38 cellular contexts compared by ENCODE assay signal in the genomic region with DNA sequence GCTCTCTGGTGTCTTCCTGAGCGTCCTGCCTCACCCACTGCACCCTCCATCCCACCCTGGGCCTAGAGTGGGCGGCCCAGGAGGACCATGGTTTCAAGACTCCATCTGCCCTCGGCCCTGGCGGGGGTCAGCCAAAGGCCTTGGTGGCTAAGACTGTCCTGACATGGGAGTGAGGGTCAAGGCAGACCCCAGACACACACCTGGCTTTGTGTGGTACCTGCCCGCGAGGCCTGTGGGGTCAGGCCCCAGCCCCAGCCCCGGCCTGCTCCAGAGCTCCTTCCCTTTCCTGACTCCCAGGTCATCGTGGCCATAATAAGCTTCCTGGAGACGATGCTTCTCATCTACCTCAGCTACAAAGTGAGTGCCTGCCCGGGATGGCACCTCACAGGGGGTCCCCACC. TPM values are rescaled to one million over a fixed set of nuclear protein-coding genes. Genes with fewer than 3 reads are reported as not detected.
"Had no signal": no experiment of that assay in that cellular context is flagged by ENCODE, and none has a peak within 500 bp of the region (broad histone marks: within the 10 kb centered on the region; RNA-seq: fewer than 3 reads in every experiment).

No MANE protein-coding gene starts in this region.

- H3K9me3 ChIP-seq: MG63 had no signal

- H3K4me2 ChIP-seq: KMS-11 had no signal

- H3K36me3 ChIP-seq: MG63 had no signal

- H3K9ac ChIP-seq: KMS-11 had no signal

- H3K27ac ChIP-seq: KMS-11 had no signal

- H3K27me3 ChIP-seq: MG63 had no signal

- DNase-seq: Karpas-422, Kasumi-1, KBM-7, KG1, MG63, MM.1S, MV-4-11, NCI-H1048, NCI-H1092, NCI-H1092 treated with DMSO at 0.1 percent for 48 hours, NCI-H1105, NCI-H1105 treated with DMSO at 0.1 percent for 48 hours, NCI-H1417, NCI-H1417 treated with DMSO at 0.1 percent for 48 hours, NCI-H1436, NCI-H1436 treated with DMSO at 0.1 percent for 48 hours, NCI-H146, NCI-H1694, NCI-H1694 treated with DMSO at 0.1 percent for 48 hours, NCI-H187, NCI-H187 treated with DMSO at 0.1 percent for 48 hours, NCI-H1930, NCI-H2029 treated with DMSO at 0.1 percent for 48 hours, NCI-H2081, NCI-H2081 treated with DMSO at 0.1 percent for 48 hours, NCI-H2107, NCI-H2171, NCI-H2171 treated with DMSO at 0.1 percent for 48 hours, NCI-H2227 treated with DMSO at 0.1 percent for 48 hours, NCI-H226, NCI-H345, NCI-H446, NCI-H446 treated with DMSO at 0.1 percent for 48 hours had no signal

- H3K4me3 ChIP-seq: MG63 had no signal

RNA-seq across cellular contexts. Expression of a gene that starts 54.6 kb away (rescaled TPM):
- total RNA-seq: LHCN-M2, M059J, MCF 10A, NCI-H460 had no signal

RNA-seq across cellular contexts. Expression of a gene that starts 57.3 kb away (rescaled TPM):
- total RNA-seq: LHCN-M2, M059J, MCF 10A, NCI-H460 had no signal
